1 cellular context compared by ENCODE assay signal in genomic region chr2:26721267-26722032, GRCh38.
A peak's percentile ranks its signal among the peaks of the same experiment; 100 is the strongest.
TF ChIP-seq lines count a peak whose summit lies in the region.

No MANE protein-coding gene starts in this region.

TF ChIP-seq in HepG2, 621 proteins besides CTCF, POLR2A, EP300 and RAD21 (continued from another document and continues in another):
- TF ChIP-seq HNF1A (IDR thresholded peaks at IDR 0.05; ENCODE audit: low read depth) (no peak), HNF1A (CRISPR knock-in tag; IDR thresholded peaks at IDR 0.05; ENCODE audit: borderline replicate concordance) (peak; percentile 51; the same call in 1 of the 2 replicates), IRF2 (CRISPR knock-in tag; IDR thresholded peaks at IDR 0.05) (0 out of 2 replicates have a peak, but pooled peaks have one; percentile 27), DNMT3B (CRISPR knock-in tag; conservative IDR thresholded peaks at IDR 0.05) (peak; percentile 75; the same call in 1 of the 2 replicates), HHEX (CRISPR knock-in tag; IDR thresholded peaks at IDR 0.05) (peak; percentile 99), ZMYM4 (CRISPR knock-in tag; IDR thresholded peaks at IDR 0.05) (0 out of 2 replicates have a peak, but pooled peaks have one; percentile 39), RFXAP (CRISPR knock-in tag; IDR thresholded peaks at IDR 0.05; ENCODE audit: borderline replicate concordance) (no peak), ZSCAN21 (CRISPR knock-in tag; IDR thresholded peaks at IDR 0.05; ENCODE audit: borderline replicate concordance) (no peak), EED (CRISPR knock-in tag; IDR thresholded peaks at IDR 0.05) (no peak), TERF1 (CRISPR knock-in tag; IDR thresholded peaks at IDR 0.05) (no peak), ELF4 (CRISPR knock-in tag; IDR thresholded peaks at IDR 0.05; ENCODE audit: borderline replicate concordance) (no peak), YEATS4 (CRISPR knock-in tag; IDR thresholded peaks at IDR 0.05; ENCODE audit: borderline replicate concordance) (no peak), SKI (IDR thresholded peaks at IDR 0.05; ENCODE audit: partially characterized antibody) (peak; percentile 85), AKNA (CRISPR knock-in tag; IDR thresholded peaks at IDR 0.05; ENCODE audit: borderline replicate concordance) (no peak), HOXA7 (CRISPR knock-in tag; IDR thresholded peaks at IDR 0.05) (no peak), KDM5B (CRISPR knock-in tag; IDR thresholded peaks at IDR 0.05; ENCODE audit: borderline replicate concordance) (no peak), POGZ (CRISPR knock-in tag; IDR thresholded peaks at IDR 0.05) (no peak), NR2C2 (CRISPR knock-in tag; IDR thresholded peaks at IDR 0.05; ENCODE audit: borderline replicate concordance) (peak; percentile 74), ZNF740 (CRISPR knock-in tag; IDR thresholded peaks at IDR 0.05) (no peak), ZNF580 (CRISPR knock-in tag; IDR thresholded peaks at IDR 0.05; ENCODE audit: borderline replicate concordance, low read depth) (no peak), SP2 (CRISPR knock-in tag; IDR thresholded peaks at IDR 0.05) (no peak), MIER2 (CRISPR knock-in tag; IDR thresholded peaks at IDR 0.05) (peak; percentile 66), ZUFSP (CRISPR knock-in tag; IDR thresholded peaks at IDR 0.05; ENCODE audit: borderline replicate concordance) (no peak), BORCS8-MEF2B (CRISPR knock-in tag; IDR thresholded peaks at IDR 0.05) (peak; percentile 68), ZNF224 (CRISPR knock-in tag; IDR thresholded peaks at IDR 0.05) (no peak), ZBTB46 (CRISPR knock-in tag; IDR thresholded peaks at IDR 0.05; ENCODE audit: borderline replicate concordance) (no peak), NFRKB (IDR thresholded peaks at IDR 0.05) (no peak), ZNF883 (CRISPR knock-in tag; IDR thresholded peaks at IDR 0.05; ENCODE audit: not compliant biosample characterization) (no peak), CEBPB (IDR thresholded peaks at IDR 0.05; ENCODE audit: borderline replicate concordance, low read depth, low read length) (no peak), PHF20 (CRISPR knock-in tag; IDR thresholded peaks at IDR 0.05) (no peak), ATM (IDR thresholded peaks at IDR 0.05; ENCODE audit: borderline replicate concordance) (no peak), FOXA3 (CRISPR knock-in tag; IDR thresholded peaks at IDR 0.05) (peak; percentile 94), ZNF235 (CRISPR knock-in tag; IDR thresholded peaks at IDR 0.05; ENCODE audit: borderline replicate concordance) (no peak), AHDC1 (CRISPR knock-in tag; IDR thresholded peaks at IDR 0.05; ENCODE audit: borderline replicate concordance) (0 out of 2 replicates have a peak, but pooled peaks have one; percentile 51), TRAFD1 (CRISPR knock-in tag; IDR thresholded peaks at IDR 0.05; ENCODE audit: borderline replicate concordance) (no peak), SSRP1 (CRISPR knock-in tag; IDR thresholded peaks at IDR 0.05) (no peak; the same call in 1 of the 2 replicates), ZNF282 (IDR thresholded peaks at IDR 0.05; ENCODE audit: partially characterized antibody) (no peak), ZNF530 (CRISPR knock-in tag; IDR thresholded peaks at IDR 0.05; ENCODE audit: low read depth) (no peak)
